1 cellular context compared by ENCODE assay signal in the genomic region with DNA sequence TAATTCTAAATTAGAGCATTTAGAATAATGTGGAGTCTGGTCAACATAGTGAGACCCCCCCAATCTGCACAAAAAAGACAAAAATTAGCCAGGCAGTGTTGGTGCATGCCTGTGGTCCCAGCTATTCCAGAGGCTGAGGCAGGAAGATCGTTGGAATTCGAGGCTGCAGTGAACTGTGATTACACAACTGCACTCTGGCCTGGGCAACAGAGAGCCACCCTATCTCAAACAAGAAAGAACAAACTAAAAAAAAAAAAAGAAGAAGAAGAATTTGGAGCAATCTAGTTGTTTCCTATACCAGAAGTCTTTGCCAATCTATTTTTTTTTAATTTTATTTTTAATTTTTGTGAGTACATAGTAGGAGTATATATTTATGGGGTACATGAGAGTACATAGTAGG.
TF ChIP-seq lines count a peak whose summit lies in the region.

No MANE protein-coding gene starts in this region.

TF ChIP-seq in HepG2, 621 proteins besides CTCF, POLR2A, EP300 and RAD21 (continued from another document and continues in another):
- TF ChIP-seq NONO (IDR thresholded peaks at IDR 0.05) (no peak), NONO (CRISPR knock-in tag; conservative IDR thresholded peaks at IDR 0.05) (no peak), HDAC2 (CRISPR knock-in tag; IDR thresholded peaks at IDR 0.05) (peak; percentile 75; the same call in 1 of the 2 replicates), ZNF737 (CRISPR knock-in tag; IDR thresholded peaks at IDR 0.05; ENCODE audit: borderline replicate concordance) (no peak), ARHGAP35 (CRISPR knock-in tag; IDR thresholded peaks at IDR 0.05; ENCODE audit: borderline replicate concordance) (no peak), ZNF34 (CRISPR knock-in tag; IDR thresholded peaks at IDR 0.05; ENCODE audit: borderline replicate concordance) (no peak), ZNF274 (CRISPR knock-in tag; IDR thresholded peaks at IDR 0.05) (no peak), PAX8 (CRISPR knock-in tag; IDR thresholded peaks at IDR 0.05; ENCODE audit: borderline replicate concordance) (no peak), POLR2G (IDR thresholded peaks at IDR 0.05; ENCODE audit: low read depth, low read length) (no peak), ATF7-NPFF (CRISPR knock-in tag; IDR thresholded peaks at IDR 0.05; ENCODE audit: low read depth) (no peak), ZNF674 (CRISPR knock-in tag; IDR thresholded peaks at IDR 0.05; ENCODE audit: low read depth) (no peak), ZNF672 (CRISPR knock-in tag; IDR thresholded peaks at IDR 0.05) (no peak), SMAD1 (CRISPR knock-in tag; IDR thresholded peaks at IDR 0.05; ENCODE audit: borderline replicate concordance, low read depth) (no peak), ZNF563 (CRISPR knock-in tag; IDR thresholded peaks at IDR 0.05) (no peak), MYPOP (CRISPR knock-in tag; IDR thresholded peaks at IDR 0.05) (peak; percentile 52; the same call in 1 of the 2 replicates), RFX3 (CRISPR knock-in tag; IDR thresholded peaks at IDR 0.05) (no peak), KLF16 (CRISPR knock-in tag; IDR thresholded peaks at IDR 0.05) (no peak; a peak in 1 of 4 replicates), TOPORS (CRISPR knock-in tag; IDR thresholded peaks at IDR 0.05) (no peak), GZF1 (CRISPR knock-in tag; IDR thresholded peaks at IDR 0.05) (no peak; the same call in 1 of the 2 replicates), CREB1 (IDR thresholded peaks at IDR 0.05) (no peak), CREB1 (CRISPR knock-in tag; IDR thresholded peaks at IDR 0.05) (no peak), WIZ (CRISPR knock-in tag; IDR thresholded peaks at IDR 0.05) (no peak), AKNA (CRISPR knock-in tag; IDR thresholded peaks at IDR 0.05; ENCODE audit: borderline replicate concordance) (no peak), TAF1 (CRISPR knock-in tag; IDR thresholded peaks at IDR 0.05) (no peak), ZFP36 (IDR thresholded peaks at IDR 0.05; ENCODE audit: borderline replicate concordance, low read depth, low read length, partially characterized antibody) (no peak), EHMT2 (IDR thresholded peaks at IDR 0.05; ENCODE audit: borderline replicate concordance, low read depth, low read length) (no peak; the same call in 1 of the 2 replicates), NFE2L1 (CRISPR knock-in tag; IDR thresholded peaks at IDR 0.05; ENCODE audit: borderline replicate concordance) (no peak), ZBTB7A (CRISPR knock-in tag; IDR thresholded peaks at IDR 0.05) (no peak), ARID2 (CRISPR knock-in tag; IDR thresholded peaks at IDR 0.05; ENCODE audit: borderline replicate concordance) (no peak)
- TF ChIP-seq, protein P1, sequence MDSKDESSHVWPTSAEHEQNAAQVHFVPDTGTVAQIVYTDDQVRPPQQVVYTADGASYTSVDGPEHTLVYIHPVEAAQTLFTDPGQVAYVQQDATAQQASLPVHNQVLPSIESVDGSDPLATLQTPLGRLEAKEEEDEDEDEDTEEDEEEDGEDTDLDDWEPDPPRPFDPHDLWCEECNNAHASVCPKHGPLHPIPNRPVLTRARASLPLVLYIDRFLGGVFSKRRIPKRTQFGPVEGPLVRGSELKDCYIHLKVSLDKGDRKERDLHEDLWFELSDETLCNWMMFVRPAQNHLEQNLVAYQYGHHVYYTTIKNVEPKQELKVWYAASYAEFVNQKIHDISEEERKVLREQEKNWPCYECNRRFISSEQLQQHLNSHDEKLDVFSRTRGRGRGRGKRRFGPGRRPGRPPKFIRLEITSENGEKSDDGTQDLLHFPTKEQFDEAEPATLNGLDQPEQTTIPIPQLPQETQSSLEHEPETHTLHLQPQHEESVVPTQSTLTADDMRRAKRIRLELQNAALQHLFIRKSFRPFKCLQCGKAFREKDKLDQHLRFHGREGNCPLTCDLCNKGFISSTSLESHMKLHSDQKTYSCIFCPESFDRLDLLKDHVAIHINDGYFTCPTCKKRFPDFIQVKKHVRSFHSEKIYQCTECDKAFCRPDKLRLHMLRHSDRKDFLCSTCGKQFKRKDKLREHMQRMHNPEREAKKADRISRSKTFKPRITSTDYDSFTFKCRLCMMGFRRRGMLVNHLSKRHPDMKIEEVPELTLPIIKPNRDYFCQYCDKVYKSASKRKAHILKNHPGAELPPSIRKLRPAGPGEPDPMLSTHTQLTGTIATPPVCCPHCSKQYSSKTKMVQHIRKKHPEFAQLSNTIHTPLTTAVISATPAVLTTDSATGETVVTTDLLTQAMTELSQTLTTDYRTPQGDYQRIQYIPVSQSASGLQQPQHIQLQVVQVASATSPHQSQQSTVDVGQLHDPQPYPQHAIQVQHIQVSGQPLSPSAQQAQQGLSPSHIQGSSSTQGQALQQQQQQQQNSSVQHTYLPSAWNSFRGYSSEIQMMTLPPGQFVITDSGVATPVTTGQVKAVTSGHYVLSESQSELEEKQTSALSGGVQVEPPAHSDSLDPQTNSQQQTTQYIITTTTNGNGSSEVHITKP (CRISPR knock-in tag; IDR thresholded peaks at IDR 0.05; ENCODE audit: low read depth), result no peak
- TF ChIP-seq, protein P2, sequence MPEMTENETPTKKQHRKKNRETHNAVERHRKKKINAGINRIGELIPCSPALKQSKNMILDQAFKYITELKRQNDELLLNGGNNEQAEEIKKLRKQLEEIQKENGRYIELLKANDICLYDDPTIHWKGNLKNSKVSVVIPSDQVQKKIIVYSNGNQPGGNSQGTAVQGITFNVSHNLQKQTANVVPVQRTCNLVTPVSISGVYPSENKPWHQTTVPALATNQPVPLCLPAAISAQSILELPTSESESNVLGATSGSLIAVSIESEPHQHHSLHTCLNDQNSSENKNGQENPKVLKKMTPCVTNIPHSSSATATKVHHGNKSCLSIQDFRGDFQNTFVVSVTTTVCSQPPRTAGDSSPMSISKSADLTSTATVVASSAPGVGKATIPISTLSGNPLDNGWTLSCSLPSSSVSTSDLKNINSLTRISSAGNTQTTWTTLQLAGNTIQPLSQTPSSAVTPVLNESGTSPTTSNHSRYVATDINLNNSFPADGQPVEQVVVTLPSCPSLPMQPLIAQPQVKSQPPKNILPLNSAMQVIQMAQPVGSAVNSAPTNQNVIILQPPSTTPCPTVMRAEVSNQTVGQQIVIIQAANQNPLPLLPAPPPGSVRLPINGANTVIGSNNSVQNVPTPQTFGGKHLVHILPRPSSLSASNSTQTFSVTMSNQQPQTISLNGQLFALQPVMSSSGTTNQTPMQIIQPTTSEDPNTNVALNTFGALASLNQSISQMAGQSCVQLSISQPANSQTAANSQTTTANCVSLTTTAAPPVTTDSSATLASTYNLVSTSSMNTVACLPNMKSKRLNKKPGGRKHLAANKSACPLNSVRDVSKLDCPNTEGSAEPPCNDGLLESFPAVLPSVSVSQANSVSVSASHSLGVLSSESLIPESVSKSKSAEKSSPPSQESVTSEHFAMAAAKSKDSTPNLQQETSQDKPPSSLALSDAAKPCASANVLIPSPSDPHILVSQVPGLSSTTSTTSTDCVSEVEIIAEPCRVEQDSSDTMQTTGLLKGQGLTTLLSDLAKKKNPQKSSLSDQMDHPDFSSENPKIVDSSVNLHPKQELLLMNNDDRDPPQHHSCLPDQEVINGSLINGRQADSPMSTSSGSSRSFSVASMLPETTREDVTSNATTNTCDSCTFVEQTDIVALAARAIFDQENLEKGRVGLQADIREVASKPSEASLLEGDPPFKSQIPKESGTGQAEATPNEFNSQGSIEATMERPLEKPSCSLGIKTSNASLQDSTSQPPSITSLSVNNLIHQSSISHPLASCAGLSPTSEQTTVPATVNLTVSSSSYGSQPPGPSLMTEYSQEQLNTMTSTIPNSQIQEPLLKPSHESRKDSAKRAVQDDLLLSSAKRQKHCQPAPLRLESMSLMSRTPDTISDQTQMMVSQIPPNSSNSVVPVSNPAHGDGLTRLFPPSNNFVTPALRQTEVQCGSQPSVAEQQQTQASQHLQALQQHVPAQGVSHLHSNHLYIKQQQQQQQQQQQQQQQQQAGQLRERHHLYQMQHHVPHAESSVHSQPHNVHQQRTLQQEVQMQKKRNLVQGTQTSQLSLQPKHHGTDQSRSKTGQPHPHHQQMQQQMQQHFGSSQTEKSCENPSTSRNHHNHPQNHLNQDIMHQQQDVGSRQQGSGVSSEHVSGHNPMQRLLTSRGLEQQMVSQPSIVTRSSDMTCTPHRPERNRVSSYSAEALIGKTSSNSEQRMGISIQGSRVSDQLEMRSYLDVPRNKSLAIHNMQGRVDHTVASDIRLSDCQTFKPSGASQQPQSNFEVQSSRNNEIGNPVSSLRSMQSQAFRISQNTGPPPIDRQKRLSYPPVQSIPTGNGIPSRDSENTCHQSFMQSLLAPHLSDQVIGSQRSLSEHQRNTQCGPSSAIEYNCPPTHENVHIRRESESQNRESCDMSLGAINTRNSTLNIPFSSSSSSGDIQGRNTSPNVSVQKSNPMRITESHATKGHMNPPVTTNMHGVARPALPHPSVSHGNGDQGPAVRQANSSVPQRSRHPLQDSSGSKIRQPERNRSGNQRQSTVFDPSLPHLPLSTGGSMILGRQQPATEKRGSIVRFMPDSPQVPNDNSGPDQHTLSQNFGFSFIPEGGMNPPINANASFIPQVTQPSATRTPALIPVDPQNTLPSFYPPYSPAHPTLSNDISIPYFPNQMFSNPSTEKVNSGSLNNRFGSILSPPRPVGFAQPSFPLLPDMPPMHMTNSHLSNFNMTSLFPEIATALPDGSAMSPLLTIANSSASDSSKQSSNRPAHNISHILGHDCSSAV (CRISPR knock-in tag; IDR thresholded peaks at IDR 0.05; ENCODE audit: borderline replicate concordance), result no peak
- TF ChIP-seq, protein P3, sequence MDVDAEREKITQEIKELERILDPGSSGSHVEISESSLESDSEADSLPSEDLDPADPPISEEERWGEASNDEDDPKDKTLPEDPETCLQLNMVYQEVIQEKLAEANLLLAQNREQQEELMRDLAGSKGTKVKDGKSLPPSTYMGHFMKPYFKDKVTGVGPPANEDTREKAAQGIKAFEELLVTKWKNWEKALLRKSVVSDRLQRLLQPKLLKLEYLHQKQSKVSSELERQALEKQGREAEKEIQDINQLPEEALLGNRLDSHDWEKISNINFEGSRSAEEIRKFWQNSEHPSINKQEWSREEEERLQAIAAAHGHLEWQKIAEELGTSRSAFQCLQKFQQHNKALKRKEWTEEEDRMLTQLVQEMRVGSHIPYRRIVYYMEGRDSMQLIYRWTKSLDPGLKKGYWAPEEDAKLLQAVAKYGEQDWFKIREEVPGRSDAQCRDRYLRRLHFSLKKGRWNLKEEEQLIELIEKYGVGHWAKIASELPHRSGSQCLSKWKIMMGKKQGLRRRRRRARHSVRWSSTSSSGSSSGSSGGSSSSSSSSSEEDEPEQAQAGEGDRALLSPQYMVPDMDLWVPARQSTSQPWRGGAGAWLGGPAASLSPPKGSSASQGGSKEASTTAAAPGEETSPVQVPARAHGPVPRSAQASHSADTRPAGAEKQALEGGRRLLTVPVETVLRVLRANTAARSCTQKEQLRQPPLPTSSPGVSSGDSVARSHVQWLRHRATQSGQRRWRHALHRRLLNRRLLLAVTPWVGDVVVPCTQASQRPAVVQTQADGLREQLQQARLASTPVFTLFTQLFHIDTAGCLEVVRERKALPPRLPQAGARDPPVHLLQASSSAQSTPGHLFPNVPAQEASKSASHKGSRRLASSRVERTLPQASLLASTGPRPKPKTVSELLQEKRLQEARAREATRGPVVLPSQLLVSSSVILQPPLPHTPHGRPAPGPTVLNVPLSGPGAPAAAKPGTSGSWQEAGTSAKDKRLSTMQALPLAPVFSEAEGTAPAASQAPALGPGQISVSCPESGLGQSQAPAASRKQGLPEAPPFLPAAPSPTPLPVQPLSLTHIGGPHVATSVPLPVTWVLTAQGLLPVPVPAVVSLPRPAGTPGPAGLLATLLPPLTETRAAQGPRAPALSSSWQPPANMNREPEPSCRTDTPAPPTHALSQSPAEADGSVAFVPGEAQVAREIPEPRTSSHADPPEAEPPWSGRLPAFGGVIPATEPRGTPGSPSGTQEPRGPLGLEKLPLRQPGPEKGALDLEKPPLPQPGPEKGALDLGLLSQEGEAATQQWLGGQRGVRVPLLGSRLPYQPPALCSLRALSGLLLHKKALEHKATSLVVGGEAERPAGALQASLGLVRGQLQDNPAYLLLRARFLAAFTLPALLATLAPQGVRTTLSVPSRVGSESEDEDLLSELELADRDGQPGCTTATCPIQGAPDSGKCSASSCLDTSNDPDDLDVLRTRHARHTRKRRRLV (CRISPR knock-in tag; IDR thresholded peaks at IDR 0.05), result no peak
- TF ChIP-seq, protein P4, sequence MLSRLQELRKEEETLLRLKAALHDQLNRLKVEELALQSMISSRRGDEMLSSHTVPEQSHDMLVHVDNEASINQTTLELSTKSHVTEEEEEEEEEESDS (CRISPR knock-in tag; IDR thresholded peaks at IDR 0.05; ENCODE audit: borderline replicate concordance), result no peak
